In the genomic region with DNA sequence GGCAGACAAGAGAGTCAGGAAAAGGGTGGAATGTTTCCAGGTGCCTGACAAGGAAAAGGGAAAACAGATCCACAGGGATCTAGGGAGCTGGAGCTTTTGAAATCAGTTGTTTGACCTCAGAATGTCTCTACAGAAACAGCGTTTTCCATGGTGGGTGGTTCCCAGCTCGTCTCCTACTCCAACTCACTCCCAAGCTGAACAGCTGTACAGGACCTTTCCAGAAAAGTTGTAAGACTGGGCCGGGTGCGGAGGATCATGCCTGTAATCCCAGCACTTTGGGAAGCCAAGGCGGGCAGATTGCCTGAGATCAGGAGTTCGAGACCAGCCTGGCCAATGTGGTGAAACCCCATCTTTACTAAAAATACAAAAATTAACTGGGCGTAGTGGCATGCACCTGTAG, we compare ENCODE assay signal across 27 cellular contexts.
"Had no signal": no experiment of that assay in that cellular context is flagged by ENCODE, and none has a peak within 500 bp of the region (broad histone marks: within the 10 kb centered on the region; RNA-seq: fewer than 3 reads in every experiment).

No MANE protein-coding gene starts in this region.

- H3K36me3 ChIP-seq: colonic mucosa, esophagus squamous epithelium, gastrocnemius medialis, heart left ventricle, neutrophil, pancreas, right lobe of liver, spleen, thoracic aorta, tibial nerve, upper lobe of right lung, vagina had no signal

- H2AFZ ChIP-seq: hepatocyte had no signal

- H3K4me3 ChIP-seq: colonic mucosa, esophagus squamous epithelium, gastrocnemius medialis, heart left ventricle, hepatocyte, mucosa of descending colon, pancreas, right lobe of liver, spleen, thoracic aorta, tibial nerve, upper lobe of right lung, vagina had no signal

- H3K27ac ChIP-seq: colonic mucosa, esophagus squamous epithelium, gastrocnemius medialis, heart left ventricle, hepatocyte, neutrophil, pancreas, right lobe of liver, spleen, thoracic aorta, tibial nerve, upper lobe of right lung, vagina had no signal

- H3K36me3 Mint-ChIP-seq: mesothelial cell of epicardium; naive B cell; natural killer cell treated with Interleukin-12 subunit alpha and Interleukin-12 subunit beta and Interleukin-15 and Interleukin-18, amount 100 ng/mL, for 72 hours; stimulated activated memory B cell treated with anti-CD40 and anti-IgM and Interleukin-4, amounts not matched to agents 10 μg/mL and 1 μg/mL and 100 μg/mL, for 72 hours had no signal

- H3K4me3 Mint-ChIP-seq: dendritic cell treated with granulocyte-macrophage colony-stimulating factor and Interleukin-4, amounts not matched to agents 40 ng/mL and 50 ng/mL, for 4 days; mesothelial cell of epicardium; naive B cell; natural killer cell treated with Interleukin-12 subunit alpha and Interleukin-12 subunit beta and Interleukin-15 and Interleukin-18, amount 100 ng/mL, for 72 hours; neural crest cell; stimulated activated memory B cell treated with anti-CD40 and anti-IgM and Interleukin-4, amounts not matched to agents 10 μg/mL and 1 μg/mL and 100 μg/mL, for 72 hours had no signal

- H3K9me3 Mint-ChIP-seq: dendritic cell treated with granulocyte-macrophage colony-stimulating factor and Interleukin-4, amounts not matched to agents 40 ng/mL and 50 ng/mL, for 4 days; mesothelial cell of epicardium; naive B cell; natural killer cell treated with Interleukin-12 subunit alpha and Interleukin-12 subunit beta and Interleukin-15 and Interleukin-18, amount 100 ng/mL, for 72 hours; neural crest cell; stimulated activated memory B cell treated with anti-CD40 and anti-IgM and Interleukin-4, amounts not matched to agents 10 μg/mL and 1 μg/mL and 100 μg/mL, for 72 hours had no signal

- H3K27ac Mint-ChIP-seq: dendritic cell treated with granulocyte-macrophage colony-stimulating factor and Interleukin-4, amounts not matched to agents 40 ng/mL and 50 ng/mL, for 4 days; mesothelial cell of epicardium; naive B cell; natural killer cell treated with Interleukin-12 subunit alpha and Interleukin-12 subunit beta and Interleukin-15 and Interleukin-18, amount 100 ng/mL, for 72 hours; stimulated activated memory B cell treated with anti-CD40 and anti-IgM and Interleukin-4, amounts not matched to agents 10 μg/mL and 1 μg/mL and 100 μg/mL, for 72 hours had no signal

- H3K9me3 ChIP-seq: colonic mucosa, esophagus squamous epithelium, gastrocnemius medialis, heart left ventricle, mucosa of descending colon, neutrophil, pancreas, right lobe of liver, spleen, thoracic aorta, tibial nerve, upper lobe of right lung, vagina had no signal

- H3K79me2 ChIP-seq: hepatocyte had no signal

- DNase-seq: colonic mucosa; effector CD8-positive, alpha-beta T cell; esophagus squamous epithelium; heart left ventricle; kidney; mesenchymal stem cell; mucosa of descending colon; naive B cell; pancreas; right lobe of liver; spleen; stimulated activated CD4-positive, alpha-beta T cell treated with anti-CD3 and anti-CD28 coated beads, Interleukin-4, amount 100 ng/mL, for 4 hours; stimulated activated naive CD8-positive, alpha-beta T cell treated with anti-CD3 and anti-CD28 coated beads, Interleukin-15, Interleukin-2, amounts not matched to agents 100 U/mL and 50 U/mL, for 24 hours; substantia nigra; upper lobe of right lung had no signal

- ATAC-seq: gastrocnemius medialis; heart left ventricle; left lobe of liver; mucosa of descending colon; natural killer cell treated with Interleukin-12 subunit alpha and Interleukin-12 subunit beta and Interleukin-15 and Interleukin-18, amount 100 ng/mL, for 72 hours; pancreas; right lobe of liver; stimulated activated memory B cell treated with anti-CD40 and anti-IgM and Interleukin-4, amounts not matched to agents 10 μg/mL and 1 μg/mL and 100 μg/mL, for 72 hours; stimulated activated naive CD8-positive, alpha-beta T cell treated with anti-CD3 and anti-CD28 coated beads, Interleukin-15, Interleukin-2, amounts not matched to agents 100 U/mL and 50 U/mL, for 24 hours; upper lobe of right lung had no signal

- H3K4me2 ChIP-seq: hepatocyte had no signal

- H3K27me3 ChIP-seq: colonic mucosa, esophagus squamous epithelium, gastrocnemius medialis, heart left ventricle, hepatocyte, pancreas, right lobe of liver, tibial nerve, upper lobe of right lung, vagina had no signal
